Comparison of ENCODE assay signal across 36 cellular contexts in genomic region chr13:111958612-111959395, GRCh38.
"Had no signal": no experiment of that assay in that cellular context is flagged by ENCODE, and none has a peak within 500 bp of the region (broad histone marks: within the 10 kb centered on the region; RNA-seq: fewer than 3 reads in every experiment).

No MANE protein-coding gene starts in this region.

- H3K4me1 ChIP-seq: SJSA1 had no signal

- H3K4me1 Mint-ChIP-seq: activated B cell treated with CpG ODN at 0.5 μM for 24 hours; activated naive CD8-positive, alpha-beta T cell treated with anti-CD3 and anti-CD28 coated beads for 36 hours; central memory CD8-positive, alpha-beta T cell had no signal

- H3K36me3 Mint-ChIP-seq: activated CD4-positive, alpha-beta memory T cell treated with anti-CD3 and anti-CD28 coated beads for 36 hours; activated naive CD8-positive, alpha-beta T cell treated with anti-CD3 and anti-CD28 coated beads for 36 hours had no signal

- H3K4me3 Mint-ChIP-seq: activated B cell treated with CpG ODN at 0.5 μM for 24 hours; activated CD4-positive, alpha-beta memory T cell treated with anti-CD3 and anti-CD28 coated beads for 36 hours; activated naive CD8-positive, alpha-beta T cell treated with anti-CD3 and anti-CD28 coated beads for 36 hours; activated T-cell treated with anti-CD3 and anti-CD28 coated beads, Interleukin-2, amount 50 U/mL, for 4 hours; activated T-helper 1 cell treated with anti-CD3 and anti-CD28 coated beads, Interleukin-12 subunit alpha, Interleukin-12 subunit beta, Interleukin-2, Interleukin-4 antibody, amounts not matched to agents 30 ng/mL and 10 ng/mL and 1 ng/mL, durations not matched to agents 14 hours and 24 hours and 36 hours; central memory CD8-positive, alpha-beta T cell had no signal

- H3K27me3 ChIP-seq: brain microvascular endothelial cell had no signal

- H3K9ac ChIP-seq: KMS-11, SK-N-SH had no signal

- H3K36me3 ChIP-seq: brain microvascular endothelial cell, SJSA1 had no signal

- H3K4me2 ChIP-seq: KMS-11, SK-N-SH had no signal

- H3K9me3 ChIP-seq: SK-N-SH had no signal

- ATAC-seq: activated T-cell treated with anti-CD3 and anti-CD28 coated beads, Interleukin-2, amount 50 U/mL, for 4 hours; Panc1 had no signal

- H3K4me3 ChIP-seq: SJSA1 had no signal

- H3K27ac ChIP-seq: brain microvascular endothelial cell, KMS-11, SJSA1, VCaP had no signal

- H3K9me3 Mint-ChIP-seq: activated B cell treated with CpG ODN at 0.5 μM for 24 hours; activated CD4-positive, alpha-beta memory T cell treated with anti-CD3 and anti-CD28 coated beads for 36 hours; activated naive CD8-positive, alpha-beta T cell treated with anti-CD3 and anti-CD28 coated beads for 36 hours; activated T-cell treated with anti-CD3 and anti-CD28 coated beads, Interleukin-2, amount 50 U/mL, for 4 hours; activated T-helper 1 cell treated with anti-CD3 and anti-CD28 coated beads, Interleukin-12 subunit alpha, Interleukin-12 subunit beta, Interleukin-2, Interleukin-4 antibody, amounts not matched to agents 30 ng/mL and 10 ng/mL and 1 ng/mL, durations not matched to agents 14 hours and 24 hours and 36 hours; central memory CD8-positive, alpha-beta T cell had no signal

- H3K27me3 Mint-ChIP-seq: activated B cell treated with CpG ODN at 0.5 μM for 24 hours; activated CD4-positive, alpha-beta memory T cell treated with anti-CD3 and anti-CD28 coated beads for 36 hours; activated naive CD8-positive, alpha-beta T cell treated with anti-CD3 and anti-CD28 coated beads for 36 hours; central memory CD8-positive, alpha-beta T cell had no signal

- DNase-seq: activated B cell treated with CpG ODN at 0.5 μM for 24 hours; activated CD4-positive, alpha-beta memory T cell treated with anti-CD3 and anti-CD28 coated beads for 36 hours; activated CD4-positive, alpha-beta T cell treated with anti-CD3 and anti-CD28 coated beads for 4 hours; activated CD4-positive, alpha-beta T cell treated with anti-CD3 and anti-CD28 coated beads, Interleukin-2, amount 50 U/mL, for 1 hour; activated CD4-positive, CD25-positive, alpha-beta regulatory T cell treated with anti-CD3 and anti-CD28 coated beads, Interleukin-2, amount 50 U/mL, for 72 hours; activated CD8-positive, alpha-beta memory T cell treated with anti-CD3 and anti-CD28 coated beads, Interleukin-2, amount 50 U/mL, for 4 hours; activated naive CD4-positive, alpha-beta T cell; activated naive CD4-positive, alpha-beta T cell treated with anti-CD3 and anti-CD28 coated beads, Interleukin-2, amount 50 U/mL, for 16 hours; activated naive CD8-positive, alpha-beta T cell treated with anti-CD3 and anti-CD28 coated beads for 36 hours; activated T-cell treated with anti-CD3 and anti-CD28 coated beads for 4 hours; activated T-cell treated with anti-CD3 and anti-CD28 coated beads, Interleukin-2, amount 50 U/mL, for 4 hours; amniotic stem cell; aorta; brain microvascular endothelial cell; MM.1S; MV-4-11; NCI-H1092; NCI-H1417; NCI-H146; NCI-H187 treated with DMSO at 0.1 percent for 48 hours; NCI-H2081; NCI-H226; NCI-H446 treated with DMSO at 0.1 percent for 48 hours; NCI-H524; NCI-H69; SHP77 treated with DMSO at 0.1 percent for 48 hours; SK-N-SH; T-helper 1 cell; T-helper 2 cell; T-helper 9 cell had no signal

- H3K27ac Mint-ChIP-seq: activated B cell treated with CpG ODN at 0.5 μM for 24 hours; activated CD4-positive, alpha-beta memory T cell treated with anti-CD3 and anti-CD28 coated beads for 36 hours; activated naive CD8-positive, alpha-beta T cell treated with anti-CD3 and anti-CD28 coated beads for 36 hours; activated T-helper 1 cell treated with anti-CD3 and anti-CD28 coated beads, Interleukin-12 subunit alpha, Interleukin-12 subunit beta, Interleukin-2, Interleukin-4 antibody, amounts not matched to agents 30 ng/mL and 10 ng/mL and 1 ng/mL, durations not matched to agents 14 hours and 24 hours and 36 hours had no signal
